Comparison of ENCODE assay signal across 10 cellular contexts in genomic region chr21:32570456-32570855, GRCh38. TPM values are rescaled to one million over a fixed set of nuclear protein-coding genes. Genes with fewer than 3 reads are reported as not detected.
DNase-seq lines count a peak whose midpoint lies in the region; ATAC-seq and TF ChIP-seq lines count a peak whose summit lies in the region.
"Had no signal": no experiment of that assay in that cellular context is flagged by ENCODE, and none has a peak within 500 bp of the region (broad histone marks: within the 10 kb centered on the region; RNA-seq: fewer than 3 reads in every experiment).

No MANE protein-coding gene starts in this region.

- no peaks in the 10 kb centered on the region for H3K79me2 ChIP-seq in DND-41 (ENCODE audit: insufficient read depth, low read length)

- H3K4me3 Mint-ChIP-seq in activated T-helper 17 cell treated with anti-CD3 and anti-CD28 coated beads, Interleukin-2, amount 50 U/mL, for 72 hours, result peak overlapping the region; percentile 84
- H3K4me3 Mint-ChIP-seq in mesothelial cell of epicardium, result peak overlapping the region; percentile 79

- H3K9ac ChIP-seq in BLaER1, result peak overlapping the region; percentile 57; the same call in 1 of the 2 replicates
- H3K9ac ChIP-seq in DND-41 (ENCODE audit: low read depth, low read length), result no peak overlapping the region

- peak overlapping the region; percentile 98 for H3K4me2 ChIP-seq in BLaER1
- H3K4me2 ChIP-seq in DND-41 (ENCODE audit: insufficient read depth, low read length), result peak overlapping the region; percentile 96; the same call in 1 of the 2 replicates

- H2AFZ ChIP-seq in DND-41 (ENCODE audit: low read depth, low read length), result peak overlapping the region; percentile 75

- DNase-seq in DND-41 (no peak), mesothelial cell of epicardium (ENCODE audit: low spot score in 2 of 2, unreplicated experiment in 2 of 2) (no peak), posterior cingulate gyrus (no peak), NCI-H1092 treated with DMSO at 0.1 percent for 48 hours (lab: John Stamatoyannopoulos, UW) (no peak)

- peaks cover 11% of the 10 kb centered on the region; the same call in 1 of the 2 replicates for H3K9me3 ChIP-seq in BLaER1
- H3K9me3 ChIP-seq in DND-41 (ENCODE audit: insufficient read depth, low read length, severe bottlenecking), result no peaks in the 10 kb centered on the region

- peaks cover 51% of the 10 kb centered on the region for H3K4me1 ChIP-seq in BLaER1
- H3K4me1 ChIP-seq in DND-41 (ENCODE audit: insufficient read depth, low read length), result peaks cover 25% of the 10 kb centered on the region

- H3K27ac ChIP-seq in BLaER1 (peak overlapping the region; percentile 72), DND-41 (ENCODE audit: low read length) (no peak overlapping the region)

- H3K9me3 Mint-ChIP-seq in activated T-helper 17 cell treated with anti-CD3 and anti-CD28 coated beads, Interleukin-2, amount 50 U/mL, for 72 hours, result no peaks in the 10 kb centered on the region
- H3K9me3 Mint-ChIP-seq in mesothelial cell of epicardium, result peaks cover 9% of the 10 kb centered on the region
- H3K9me3 Mint-ChIP-seq: IgD-negative memory B cell had no signal

- H3K4me3 ChIP-seq in BLaER1 (peak overlapping the region; percentile 63), DND-41 (ENCODE audit: low read depth in 1 of 2, low read length in 2 of 2) (no peak overlapping the region)

- ATAC-seq in DND-41 (ENCODE audit: insufficient read depth, low read depth), result no peak
- peak; percentile 42 for ATAC-seq in activated T-helper 17 cell treated with anti-CD3 and anti-CD28 coated beads, Interleukin-2, amount 50 U/mL, for 72 hours (replicated peaks)
- ATAC-seq in HG02642 (IDR thresholded peaks at IDR 0.05; ENCODE audit: poor library complexity, unreplicated experiment), result no peak
- no peak for ATAC-seq in GM19463 (IDR thresholded peaks at IDR 0.05; ENCODE audit: unreplicated experiment)

- no peak for TF ChIP-seq CTCF in DND-41 (IDR thresholded peaks at IDR 0.05; ENCODE audit: borderline replicate concordance, extremely low read depth, low read length, poor library complexity, severe bottlenecking)
- TF ChIP-seq CTCF in mesothelial cell of epicardium (IDR thresholded peaks at IDR 0.05; ENCODE audit: unreplicated experiment), result no peak

- peak overlapping the region; percentile 91 for H3K27ac Mint-ChIP-seq in activated T-helper 17 cell treated with anti-CD3 and anti-CD28 coated beads, Interleukin-2, amount 50 U/mL, for 72 hours
- H3K27ac Mint-ChIP-seq in mesothelial cell of epicardium, result no peak overlapping the region

- peaks cover 16% of the 10 kb centered on the region for H3K4me1 Mint-ChIP-seq in activated T-helper 17 cell treated with anti-CD3 and anti-CD28 coated beads, Interleukin-2, amount 50 U/mL, for 72 hours
- H3K4me1 Mint-ChIP-seq in mesothelial cell of epicardium, result peaks cover 14% of the 10 kb centered on the region

- H3K36me3 ChIP-seq in BLaER1 (no peaks in the 10 kb centered on the region), DND-41 (ENCODE audit: insufficient read depth, low read length) (no peaks in the 10 kb centered on the region)

- no peaks in the 10 kb centered on the region for H3K27me3 Mint-ChIP-seq in activated T-helper 17 cell treated with anti-CD3 and anti-CD28 coated beads, Interleukin-2, amount 50 U/mL, for 72 hours
- H3K27me3 Mint-ChIP-seq in mesothelial cell of epicardium (ENCODE audit: low read depth), result peaks cover 10% of the 10 kb centered on the region

- H3K36me3 Mint-ChIP-seq in activated T-helper 17 cell treated with anti-CD3 and anti-CD28 coated beads, Interleukin-2, amount 50 U/mL, for 72 hours (ENCODE audit: low read depth), result peaks cover 12% of the 10 kb centered on the region
- H3K36me3 Mint-ChIP-seq in mesothelial cell of epicardium, result peaks cover 13% of the 10 kb centered on the region

- H4K20me1 ChIP-seq in BLaER1, result no peaks in the 10 kb centered on the region
- H4K20me1 ChIP-seq in DND-41 (ENCODE audit: insufficient read depth, low read length), result no peaks in the 10 kb centered on the region

- H3K27me3 ChIP-seq in BLaER1 (no peaks in the 10 kb centered on the region), DND-41 (ENCODE audit: insufficient read depth, low read length, poor library complexity) (no peaks in the 10 kb centered on the region)

- intact Hi-C loops in posterior cingulate gyrus (cut with DNase I), result no loop called here

RNA-seq across cellular contexts. Expression of gene TCP10L, which starts 14.9 kb away (rescaled TPM):
- 1 to 10 TPM in 1 of 2 donors, under 1 TPM in 1; 0.73 to 1.3 TPM for total RNA-seq in activated T-helper 17 cell treated with anti-CD3 and anti-CD28 coated beads, Interleukin-2, amount 50 U/mL, for 72 hours
- total RNA-seq in mesothelial cell of epicardium, result 1.4 to 1.6 TPM (median 1.5 TPM) in 3 replicates
- total RNA-seq: H4 had no signal

RNA-seq across cellular contexts. Expression of gene CFAP298, which starts 41.7 kb away (rescaled TPM):
- total RNA-seq in activated T-helper 17 cell treated with anti-CD3 and anti-CD28 coated beads, Interleukin-2, amount 50 U/mL, for 72 hours, result 10 to 100 TPM; 19.9 to 40.2 TPM
- total RNA-seq in mesothelial cell of epicardium, result 29.4 to 33.0 TPM (median 30.4 TPM) in 3 replicates
